8 cellular contexts compared by ENCODE assay signal in the genomic region with DNA sequence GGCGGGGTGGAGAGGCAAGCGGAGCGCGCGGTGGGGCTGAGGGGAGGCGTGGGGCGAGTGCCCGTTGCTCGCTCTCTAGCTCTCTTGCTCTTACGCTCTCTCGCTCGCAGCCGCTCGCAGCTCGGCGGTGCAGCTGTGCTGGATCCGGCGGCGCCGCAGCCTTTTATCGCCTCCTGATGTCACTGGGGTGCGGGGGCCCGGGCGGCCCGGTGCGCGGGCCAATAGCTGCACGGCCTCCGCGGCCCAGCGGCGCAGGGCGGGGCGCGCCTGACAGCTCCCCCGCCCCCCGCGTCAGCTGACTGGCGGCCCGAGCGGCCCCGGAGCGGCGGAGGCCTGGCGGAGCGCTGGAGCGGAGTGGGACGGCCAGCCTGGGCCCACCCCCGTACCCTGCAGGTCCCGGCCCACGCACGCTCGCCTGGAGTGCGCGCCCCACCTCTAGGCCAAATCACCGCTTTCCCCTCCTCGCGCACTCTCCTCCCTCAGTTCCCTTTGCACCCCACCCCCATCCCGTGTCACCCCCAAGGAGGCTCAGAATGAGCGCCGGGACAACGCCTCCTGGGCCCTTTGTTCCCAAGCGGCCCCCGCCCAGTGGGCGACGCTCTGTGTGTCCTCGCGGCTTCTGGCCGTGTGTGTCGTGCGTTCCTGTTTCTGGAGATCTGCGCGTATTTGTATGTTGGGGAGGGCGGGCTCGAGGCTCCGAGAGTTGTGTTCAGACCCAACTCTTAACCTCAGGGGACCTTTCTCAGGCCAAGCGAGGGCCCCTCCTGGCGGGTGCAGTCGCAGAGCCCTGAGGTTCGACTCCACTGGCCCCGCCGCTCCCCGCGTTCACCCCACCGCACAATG. TPM values are rescaled to one million over a fixed set of nuclear protein-coding genes. Genes with fewer than 3 reads are reported as not detected.
DNase-seq lines count a peak whose midpoint lies in the region; ATAC-seq, FAIRE-seq and TF ChIP-seq lines count a peak whose summit lies in the region.

A gene (minus strand): TSS at position 137 of the 843 bp plus-strand sequence. CDS start 386 bp downstream, outside the sequence.

- peaks cover 85% of the 10 kb centered on the region for H3K27me3 Mint-ChIP-seq in progenitor cell of endocrine pancreas

- peak; percentile 35; the same call in 1 of the 2 replicates for TF ChIP-seq POLR2A in GM12892 (IDR thresholded peaks at IDR 0.05; ENCODE audit: low read depth, low read length)

- peak; percentile 75 for DNase-seq in A172 (ENCODE audit: low spot score)
- DNase-seq in GM12892 (ENCODE audit: insufficient read length) = peak; percentile 58
- DNase-seq in NOMO-1 treated with DMSO at 0.1 percent for 48 hours (lab: John Stamatoyannopoulos, UW; ENCODE audit: unreplicated experiment) = peak; percentile 78
- DNase-seq in astrocyte of the spinal cord (ENCODE audit: low read depth, low spot score) = peak; percentile 91
- peak; percentile 93 for DNase-seq in hepatic stellate cell (ENCODE audit: low spot score)
- DNase-seq in progenitor cell of endocrine pancreas (ENCODE audit: low spot score, unreplicated experiment) = peak; percentile 85

- no peak for TF ChIP-seq CTCF in astrocyte of the spinal cord (IDR thresholded peaks at IDR 0.05; ENCODE audit: low read depth, low read length)
- TF ChIP-seq CTCF in progenitor cell of endocrine pancreas (IDR thresholded peaks at IDR 0.05; ENCODE audit: unreplicated experiment) = no peak

- FAIRE-seq in GM12892 (lab: Jason Lieb, UNC) = no peak

- no peaks in the 10 kb centered on the region for H3K9me3 Mint-ChIP-seq in progenitor cell of endocrine pancreas (ENCODE audit: low read depth)

- H3K27ac Mint-ChIP-seq in progenitor cell of endocrine pancreas = peak within 1 kb of the TSS; percentile 97

- no peaks in the 10 kb centered on the region for H3K36me3 Mint-ChIP-seq in progenitor cell of endocrine pancreas (ENCODE audit: insufficient read depth)

- peak within 1 kb of the TSS; percentile 78 for H3K4me3 Mint-ChIP-seq in progenitor cell of endocrine pancreas (ENCODE audit: low read depth)

- H3K4me3 ChIP-seq in astrocyte of the spinal cord (ENCODE audit: low read depth, low read length) = peak within 1 kb of the TSS; percentile 53

- ATAC-seq in HG03342 (IDR thresholded peaks at IDR 0.05; ENCODE audit: unreplicated experiment) = peak; percentile 8
- ATAC-seq in HG02763 (IDR thresholded peaks at IDR 0.05; ENCODE audit: unreplicated experiment) = no peak

- in situ Hi-C loops in astrocyte of the spinal cord (cut with HindIII; ENCODE audit: low sequenced_read_pairs) = no loop called here

- H3K4me1 Mint-ChIP-seq in progenitor cell of endocrine pancreas (ENCODE audit: low read depth) = peaks cover 15% of the 10 kb centered on the region

RNA-seq across cellular contexts. Expression of the gene that starts here (rescaled TPM):
- total RNA-seq in A172 (2014; rRNA removed; shearing (Covaris generic)) = 0.36 and 0.62 TPM in 2 replicates
- 0.06 TPM for polyA plus RNA-seq in GM12892 (2012; ENCODE audit: missing spikeins)
- 5.9 and 6.1 TPM in 2 replicates for total RNA-seq in progenitor cell of endocrine pancreas

Comparison
In these comparisons a context has a peak if more than half of its experiments do, and no peak if none do; other contexts are left out.
1. Peak in DNase-seq in A172; RNA of the gene not detected or under 1 TPM.